Comparison of ENCODE assay signal across 8 cellular contexts in the genomic region with DNA sequence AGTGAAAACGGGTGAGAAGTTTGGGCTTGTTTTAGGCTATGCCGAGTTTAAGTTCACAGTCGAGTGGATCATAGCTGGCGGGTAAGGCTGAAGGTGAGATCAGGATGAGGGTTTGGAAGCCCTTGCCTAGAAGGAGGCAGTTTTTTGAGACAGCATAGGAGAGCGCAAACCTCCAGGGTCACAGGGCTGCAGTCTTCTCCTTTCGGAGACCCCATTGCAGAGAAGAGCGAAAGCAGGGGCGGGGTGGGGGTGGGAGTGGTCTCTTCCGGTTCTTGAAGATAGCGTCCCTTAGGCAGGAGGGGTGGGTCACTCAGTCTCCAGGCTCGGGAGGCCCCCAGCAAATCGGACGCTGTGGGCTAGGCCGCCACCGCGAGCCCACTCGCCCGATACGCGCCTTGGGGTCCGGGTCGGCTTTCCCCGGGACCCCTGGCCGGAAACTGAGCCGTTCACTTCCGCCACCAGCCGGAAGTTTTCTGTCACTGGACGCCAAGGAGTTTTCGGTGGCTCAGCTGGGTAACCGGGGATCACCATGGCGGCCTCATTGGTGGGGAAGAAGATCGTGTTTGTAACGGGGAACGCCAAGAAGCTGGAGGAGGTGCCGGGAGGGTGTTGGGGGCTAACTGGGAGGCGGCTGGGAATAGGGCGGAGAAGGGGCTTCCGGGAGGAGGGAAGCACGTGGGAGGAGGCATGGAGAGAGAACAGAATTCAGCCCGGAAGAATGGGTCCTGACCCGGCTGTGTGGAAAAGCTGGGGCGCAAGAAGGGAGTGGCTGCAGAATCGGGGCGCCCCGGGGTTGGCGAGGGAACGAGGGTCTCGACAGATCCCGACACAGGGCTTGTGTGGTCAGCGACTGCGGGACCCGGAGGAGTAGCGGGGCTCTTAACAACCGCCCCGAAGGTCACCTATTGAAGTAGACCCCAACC. TPM values are rescaled to one million over a fixed set of nuclear protein-coding genes. Genes with fewer than 3 reads are reported as not detected.
DNase-seq lines count a peak whose midpoint lies in the region; ATAC-seq and TF ChIP-seq lines count a peak whose summit lies in the region.

A gene (plus strand): TSS at position 476 of the 923 bp plus-strand sequence. CDS start 54 bp downstream, at position 530.

- TF ChIP-seq CTCF in BJ (IDR thresholded peaks at IDR 0.05; ENCODE audit: insufficient read depth, low read depth, low read length), result 0 out of 2 replicates have a peak, but pooled peaks have one; percentile 3

- peaks cover 24% of the 10 kb centered on the region for H3K4me1 Mint-ChIP-seq in activated CD4-positive, alpha-beta memory T cell treated with anti-CD3 and anti-CD28 coated beads, Interleukin-2, amount 10 ng/mL, durations not matched to agents 7 days and 5 days

- H3K4me3 Mint-ChIP-seq in activated CD4-positive, alpha-beta memory T cell treated with anti-CD3 and anti-CD28 coated beads, Interleukin-2, amount 10 ng/mL, durations not matched to agents 7 days and 5 days, result peak within 1 kb of the TSS; percentile 95

- DNase-seq in BJ (ENCODE audit: low read depth), result no peak
- no peak for DNase-seq in NCI-H460 (ENCODE audit: extremely low read depth, low read depth)
- DNase-seq in activated CD4-positive, alpha-beta memory T cell treated with anti-CD3 and anti-CD28 coated beads, Interleukin-2, amount 10 ng/mL, durations not matched to agents 7 days and 5 days, result peak; percentile 72
- peak; percentile 16 to 39 (median 39) for DNase-seq in effector memory CD4-positive, alpha-beta T cell
- DNase-seq in medulla oblongata (ENCODE audit: extremely low spot score), result peak; percentile 60
- peak; percentile 27 for DNase-seq in stimulated activated CD8-positive, alpha-beta memory T cell treated with anti-CD3 and anti-CD28 coated beads, Interleukin-12 subunit alpha, Interleukin-12 subunit beta, amount 100 ng/mL, for 24 hours (ENCODE audit: extremely low read depth)

- peak within 1 kb of the TSS; percentile 71 for H3K4me3 ChIP-seq in BJ (ENCODE audit: low read depth, low read length)
- peak within 1 kb of the TSS; percentile 79 for H3K4me3 ChIP-seq in effector memory CD4-positive, alpha-beta T cell (ENCODE audit: insufficient read depth, low read depth, low read length, poor library complexity, severe bottlenecking)

- no peaks in the 10 kb centered on the region for H3K9me3 Mint-ChIP-seq in activated CD4-positive, alpha-beta memory T cell treated with anti-CD3 and anti-CD28 coated beads, Interleukin-2, amount 10 ng/mL, durations not matched to agents 7 days and 5 days

- no peaks in the 10 kb centered on the region for H3K27me3 ChIP-seq in BJ (ENCODE audit: control insufficient read depth, insufficient read depth, low read length)
- no peaks in the 10 kb centered on the region for H3K27me3 ChIP-seq in effector memory CD4-positive, alpha-beta T cell (replicated peaks; ENCODE audit: control insufficient read depth, insufficient read depth, low read length, poor library complexity, severe bottlenecking)

- CTCF ChIA-PET in BJ (lab: Yijun Ruan, JAX), result interaction anchor here (1.2 to 2.6 kb wide), 4 partner anchors 8 to 26 kb away, joined by 3 to 11 read pairs (median 6); no protein-coding TSS in a partner anchor
- CTCF ChIA-PET in activated CD4-positive, alpha-beta memory T cell treated with anti-CD3 and anti-CD28 coated beads, Interleukin-2, amount 10 ng/mL, durations not matched to agents 7 days and 5 days (lab: Charles Lee), result interaction anchor here (0.8 to 1.9 kb wide), 7 partner anchors 8 to 156 kb away, joined by 3 to 9 read pairs (median 4); no protein-coding TSS in a partner anchor

- no peaks in the 10 kb centered on the region for H3K9me3 ChIP-seq in effector memory CD4-positive, alpha-beta T cell (ENCODE audit: control insufficient read depth, low read length)

- POLR2A ChIA-PET in BJ (lab: Charles Lee), result interaction anchor here (0.6 kb wide), 1 partner anchor 21 kb away, joined by 4 read pairs; no protein-coding TSS in a partner anchor
- POLR2A ChIA-PET in activated CD4-positive, alpha-beta memory T cell treated with anti-CD3 and anti-CD28 coated beads, Interleukin-2, amount 10 ng/mL, durations not matched to agents 7 days and 5 days (lab: Charles Lee), result interaction anchor here (0.9 to 6.1 kb wide), 7 partner anchors 9 to 163 kb away, joined by 3 to 48 read pairs (median 5); a partner anchor contains a TSS

- H3K27me3 Mint-ChIP-seq in activated CD4-positive, alpha-beta memory T cell treated with anti-CD3 and anti-CD28 coated beads, Interleukin-2, amount 10 ng/mL, durations not matched to agents 7 days and 5 days, result no peaks in the 10 kb centered on the region

- H3K27ac Mint-ChIP-seq in activated CD4-positive, alpha-beta memory T cell treated with anti-CD3 and anti-CD28 coated beads, Interleukin-2, amount 10 ng/mL, durations not matched to agents 7 days and 5 days, result peak within 1 kb of the TSS; percentile 90

- peaks cover 9% of the 10 kb centered on the region for H3K4me1 ChIP-seq in effector memory CD4-positive, alpha-beta T cell (ENCODE audit: control insufficient read depth, insufficient read depth, low read length, poor library complexity, severe bottlenecking)

- peaks cover 6% of the 10 kb centered on the region for H3K36me3 ChIP-seq in BJ (ENCODE audit: control insufficient read depth, insufficient read depth, low read length)
- peaks cover 7% of the 10 kb centered on the region for H3K36me3 ChIP-seq in effector memory CD4-positive, alpha-beta T cell (ENCODE audit: control insufficient read depth, insufficient read depth, low read length)

- peak; percentile 51 for ATAC-seq in GM19397 (IDR thresholded peaks at IDR 0.05; ENCODE audit: unreplicated experiment)
- no peak for ATAC-seq in HG02588 (IDR thresholded peaks at IDR 0.05; ENCODE audit: unreplicated experiment)

- peak within 1 kb of the TSS; percentile 68 for H3K27ac ChIP-seq in effector memory CD4-positive, alpha-beta T cell (ENCODE audit: insufficient read depth, low read length, poor library complexity, severe bottlenecking)

- peaks cover 22% of the 10 kb centered on the region for H3K36me3 Mint-ChIP-seq in activated CD4-positive, alpha-beta memory T cell treated with anti-CD3 and anti-CD28 coated beads, Interleukin-2, amount 10 ng/mL, durations not matched to agents 7 days and 5 days (ENCODE audit: low read depth)

RNA-seq across cellular contexts. Expression of the gene that starts here (rescaled TPM):
- 26.6 and 35.0 TPM in 2 replicates for polyA plus RNA-seq in BJ (2011; rRNA removed)
- 9.3 and 12.4 TPM in 2 replicates for polyA minus RNA-seq in BJ (2011; rRNA and poly(A)+ RNA removed)
- 116 TPM in 2 replicates for total RNA-seq in NCI-H460 (2014; rRNA removed; shearing (Covaris generic))
- polyA plus RNA-seq in NCI-H460 (2014; cell fraction: nucleus; rRNA removed), result 168 and 180 TPM in 2 replicates
- 10 to 100 TPM; 42.3 to 49.2 TPM for total RNA-seq in activated CD4-positive, alpha-beta memory T cell treated with anti-CD3 and anti-CD28 coated beads, Interleukin-2, amount 10 ng/mL, durations not matched to agents 7 days and 5 days

Comparison
In these comparisons a context has a peak if more than half of its experiments do, and no peak if none do; other contexts are left out.
1. DNase-seq: peak in activated CD4-positive, alpha-beta memory T cell treated with anti-CD3 and anti-CD28 coated beads, Interleukin-2, amount 10 ng/mL, durations not matched to agents 7 days and 5 days (single experiment), effector memory CD4-positive, alpha-beta T cell (3 of 3), medulla oblongata (single experiment) and stimulated activated CD8-positive, alpha-beta memory T cell treated with anti-CD3 and anti-CD28 coated beads, Interleukin-12 subunit alpha, Interleukin-12 subunit beta, amount 100 ng/mL, for 24 hours (single experiment); none in BJ (single experiment) and NCI-H460 (single experiment).